21 cellular contexts compared by ENCODE assay signal in genomic region chr6:34066772-34067770, GRCh38.
DNase-seq lines count a peak whose midpoint lies in the region; ATAC-seq, FAIRE-seq and TF ChIP-seq lines count a peak whose summit lies in the region.
"Had no signal": no experiment of that assay in that cellular context is flagged by ENCODE, and none has a peak within 500 bp of the region (broad histone marks: within the 10 kb centered on the region; RNA-seq: fewer than 3 reads in every experiment).

No MANE protein-coding gene starts in this region.

- no peak for ATAC-seq in HG03565 (IDR thresholded peaks at IDR 0.05; ENCODE audit: unreplicated experiment)
- ATAC-seq in HG02973 (IDR thresholded peaks at IDR 0.05; ENCODE audit: unreplicated experiment): no peak
- ATAC-seq: Right ventricle myocardium inferior had no signal

- H3K4me3 ChIP-seq in GM06990 (replicated peaks; ENCODE audit: low read depth, low read length): no peak overlapping the region
- H3K4me3 ChIP-seq: HAP-1, MG63, SJSA1 had no signal

- peak overlapping the region; percentile 71 for H3K27ac Mint-ChIP-seq in glutamatergic neuron (ENCODE audit: unreplicated experiment)

- no peaks in the 10 kb centered on the region; the same call in 1 of the 2 replicates for H3K27me3 ChIP-seq in GM06990 (replicated peaks; ENCODE audit: control insufficient read depth, insufficient read depth, low read length)
- H3K27me3 ChIP-seq: BE2C, MG63 had no signal

- no peak overlapping the region for H3K27ac ChIP-seq in VCaP
- H3K27ac ChIP-seq: SJSA1 had no signal

- FAIRE-seq in HTR-8/SVneo (lab: Jason Lieb, UNC): peak; percentile 20
- FAIRE-seq: D721Med, GM12891, RCC 7860 had no signal

- DNase-seq in GM06990 (ENCODE audit: extremely low read depth, insufficient read length): no peak
- no peak for DNase-seq in HTR-8/SVneo (ENCODE audit: insufficient read length, low spot score)
- DNase-seq in glutamatergic neuron: no peak
- DNase-seq in activated CD4-positive, alpha-beta T cell treated with anti-CD3 and anti-CD28 coated beads for 48 hours: no peak
- DNase-seq: BE2C; GF-D8; MG63; NCI-H1048; NCI-H1417 treated with DMSO at 0.1 percent for 48 hours; NCI-H510A; NCI-H748 treated with DMSO at 0.1 percent for 48 hours; NK-92 treated with Interleukin-12 subunit alpha and Interleukin-12 subunit beta, amount 100 ng/mL, for 24 hours had no signal

- H3K4me3 Mint-ChIP-seq in glutamatergic neuron (ENCODE audit: unreplicated experiment): no peak overlapping the region

- no peaks in the 10 kb centered on the region for H3K36me3 Mint-ChIP-seq in glutamatergic neuron (ENCODE audit: unreplicated experiment)

- peaks cover 23% of the 10 kb centered on the region for H3K27me3 Mint-ChIP-seq in glutamatergic neuron (ENCODE audit: unreplicated experiment)

- H3K4me1 Mint-ChIP-seq in glutamatergic neuron (ENCODE audit: low read depth, unreplicated experiment): peaks cover 48% of the 10 kb centered on the region

- peaks cover 29% of the 10 kb centered on the region for H3K9me3 Mint-ChIP-seq in glutamatergic neuron (ENCODE audit: unreplicated experiment)

- no peaks in the 10 kb centered on the region for H3K36me3 ChIP-seq in GM06990 (ENCODE audit: control insufficient read depth, insufficient read depth, low read length)
- H3K36me3 ChIP-seq: BE2C, HAP-1, MG63, SJSA1 had no signal

- TF ChIP-seq CTCF in GM06990 (IDR thresholded peaks at IDR 0.05; ENCODE audit: insufficient read depth, low read length, poor library complexity, severe bottlenecking): peak; percentile 39
- peak; percentile 38; the same call in 1 of the 2 replicates for TF ChIP-seq CTCF in VCaP (conservative IDR thresholded peaks at IDR 0.05)
- no peak for TF ChIP-seq CTCF in glutamatergic neuron (IDR thresholded peaks at IDR 0.05; ENCODE audit: partially characterized antibody, unreplicated experiment)
